ENCODE assay signal across 35 cellular contexts in the genomic region with DNA sequence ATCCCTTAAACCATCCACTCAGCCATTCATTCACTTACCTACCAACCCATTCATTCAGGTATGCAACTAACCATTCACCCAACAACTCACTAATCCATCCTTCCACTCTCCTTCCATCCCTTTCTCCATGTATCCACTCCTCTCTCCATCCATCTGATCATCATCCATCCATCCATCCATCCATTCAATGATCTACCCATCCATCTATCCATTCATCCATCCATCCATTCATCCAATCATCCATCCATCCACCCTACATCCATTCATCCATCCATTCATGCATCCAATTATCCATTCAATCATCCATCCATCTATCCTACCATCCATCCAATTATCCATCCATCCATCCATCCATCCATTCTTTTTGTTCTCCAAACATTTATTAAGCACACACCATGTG. TPM values are rescaled to one million over a fixed set of nuclear protein-coding genes. Genes with fewer than 3 reads are reported as not detected.
"Had no signal": no experiment of that assay in that cellular context is flagged by ENCODE, and none has a peak within 500 bp of the region (broad histone marks: within the 10 kb centered on the region; RNA-seq: fewer than 3 reads in every experiment).

No MANE protein-coding gene starts in this region.

- H3K36me3 ChIP-seq: esophagus muscularis mucosa, gastroesophageal sphincter, heart left ventricle, left lung, neutrophil, suprapubic skin, transverse colon, upper lobe of right lung, vagina had no signal

- FAIRE-seq: colon, endothelial cell of umbilical vein, kidney had no signal

- H3K27me3 Mint-ChIP-seq: naive B cell; stimulated activated naive CD8-positive, alpha-beta T cell treated with anti-CD3 and anti-CD28 coated beads, Interleukin-15, Interleukin-2, amounts not matched to agents 100 ng/mL and 50 ng/mL, for 24 hours had no signal

- ATAC-seq: foreskin keratinocyte; gastroesophageal sphincter; heart left ventricle; left cardiac atrium; left lung; natural killer cell treated with Interleukin-12 subunit alpha and Interleukin-12 subunit beta and Interleukin-15 and Interleukin-18, amount 100 ng/mL, for 72 hours; sciatic nerve; upper lobe of right lung had no signal

- H2AFZ ChIP-seq: hepatocyte, parathyroid adenoma had no signal

- H3K9me3 Mint-ChIP-seq: mesothelial cell of epicardium; natural killer cell treated with Interleukin-12 subunit alpha and Interleukin-12 subunit beta and Interleukin-15 and Interleukin-18, amount 100 ng/mL, for 72 hours; stimulated activated naive CD8-positive, alpha-beta T cell treated with anti-CD3 and anti-CD28 coated beads, Interleukin-15, Interleukin-2, amounts not matched to agents 100 ng/mL and 50 ng/mL, for 24 hours had no signal

- H3K27me3 ChIP-seq: esophagus muscularis mucosa, hepatocyte, left lung, neutrophil, suprapubic skin, transverse colon, upper lobe of right lung, vagina had no signal

- H3K27ac Mint-ChIP-seq: mesothelial cell of epicardium; natural killer cell treated with Interleukin-12 subunit alpha and Interleukin-12 subunit beta and Interleukin-15 and Interleukin-18, amount 100 ng/mL, for 72 hours; progenitor cell of endocrine pancreas; stimulated activated naive CD8-positive, alpha-beta T cell treated with anti-CD3 and anti-CD28 coated beads, Interleukin-15, Interleukin-2, amounts not matched to agents 100 ng/mL and 50 ng/mL, for 24 hours had no signal

- H3K4me3 ChIP-seq: dorsolateral prefrontal cortex, esophagus muscularis mucosa, gastroesophageal sphincter, heart left ventricle, hepatocyte, left lung, mucosa of descending colon, smooth muscle cell, suprapubic skin, transverse colon, upper lobe of right lung, vagina had no signal

- H3K9me3 ChIP-seq: esophagus muscularis mucosa, gastroesophageal sphincter, heart left ventricle, left lung, mucosa of descending colon, neutrophil, suprapubic skin, transverse colon, upper lobe of right lung, vagina had no signal

- H3K79me2 ChIP-seq: hepatocyte, parathyroid adenoma had no signal

- H3K27ac ChIP-seq: dorsolateral prefrontal cortex, esophagus muscularis mucosa, foreskin keratinocyte, gastroesophageal sphincter, heart left ventricle, hepatocyte, left lung, parathyroid adenoma, suprapubic skin, upper lobe of right lung, vagina had no signal

- H3K4me3 Mint-ChIP-seq: mesothelial cell of epicardium; natural killer cell treated with Interleukin-12 subunit alpha and Interleukin-12 subunit beta and Interleukin-15 and Interleukin-18, amount 100 ng/mL, for 72 hours; neural crest cell; stimulated activated naive CD8-positive, alpha-beta T cell treated with anti-CD3 and anti-CD28 coated beads, Interleukin-15, Interleukin-2, amounts not matched to agents 100 ng/mL and 50 ng/mL, for 24 hours had no signal

- H3K4me2 ChIP-seq: hepatocyte, smooth muscle cell had no signal

- H3K36me3 Mint-ChIP-seq: mesothelial cell of epicardium; natural killer cell treated with Interleukin-12 subunit alpha and Interleukin-12 subunit beta and Interleukin-15 and Interleukin-18, amount 100 ng/mL, for 72 hours; stimulated activated naive B cell treated with anti-CD40 and anti-IgM and Interleukin-4, amounts not matched to agents 10 μg/mL and 1 μg/mL and 100 μg/mL, for 72 hours had no signal

- H3K4me1 ChIP-seq: esophagus muscularis mucosa, foreskin keratinocyte, gastroesophageal sphincter, heart left ventricle, left lung, parathyroid adenoma, suprapubic skin, upper lobe of right lung, vagina had no signal

- H3K4me1 Mint-ChIP-seq: mesothelial cell of epicardium had no signal

- DNase-seq: dorsolateral prefrontal cortex; effector CD4-positive, alpha-beta T cell; foreskin keratinocyte; heart left ventricle; kidney; left cardiac atrium; left lung; mesenchymal stem cell; mucosa of descending colon; naive B cell; stimulated activated CD4-positive, alpha-beta T cell treated with anti-CD3 and anti-CD28 coated beads, Interleukin-12 subunit alpha, Interleukin-12 subunit beta, amount 100 ng/mL, for 4 hours; stimulated activated CD4-positive, alpha-beta T cell treated with anti-CD3 and anti-CD28 coated beads, Interleukin-2, amount 100 ng/mL, for 24 hours; stimulated activated CD4-positive, alpha-beta T cell treated with anti-CD3 and anti-CD28 coated beads, Interleukin-4, amount 100 ng/mL, for 24 hours; stimulated activated naive B cell treated with anti-CD40 and anti-IgM and Interleukin-4, amounts not matched to agents 10 μg/mL and 1 μg/mL and 100 μg/mL, for 72 hours; transverse colon; upper lobe of right lung had no signal

- H3K9ac ChIP-seq: parathyroid adenoma had no signal

RNA-seq across cellular contexts. Expression of a gene that starts 13.8 kb away (rescaled TPM):
- total RNA-seq: endothelial cell of umbilical vein, foreskin keratinocyte, heart left ventricle, left cardiac atrium, lung microvascular endothelial cell, neural crest cell, osteoblast had no signal
- polyA plus RNA-seq: endothelial cell of umbilical vein, fibroblast of lung, foreskin keratinocyte, heart left ventricle had no signal
